1 cellular context compared by ENCODE assay signal in genomic region chr9:19925674-19926503, GRCh38.
TF ChIP-seq lines count a peak whose summit lies in the region.

No MANE protein-coding gene starts in this region.

TF ChIP-seq in neural cell, 6 proteins besides CTCF, POLR2A, EP300 and RAD21 (continued from another document):
- TF ChIP-seq REST (IDR thresholded peaks at IDR 0.05; ENCODE audit: borderline replicate concordance) = peak; percentile 46
- TF ChIP-seq POLR2AphosphoS5 (IDR thresholded peaks at IDR 0.05) = no peak
